In genomic region chr6:29637247-29637646, GRCh38 we compare ENCODE assay signal across 4 cellular contexts. TPM values are rescaled to one million over a fixed set of nuclear protein-coding genes. Genes with fewer than 3 reads are reported as not detected.
"Had no signal": no experiment of that assay in that cellular context is flagged by ENCODE, and none has a peak within 500 bp of the region (broad histone marks: within the 10 kb centered on the region; RNA-seq: fewer than 3 reads in every experiment).

No MANE protein-coding gene starts in this region.

- ATAC-seq: GM12878 had no signal

- DNase-seq: GDM1, GF-D8 had no signal

RNA-seq across cellular contexts. Expression of gene MOG, which starts 19.6 kb away (rescaled TPM):
- total RNA-seq: G401, GM12878 had no signal

RNA-seq across cellular contexts. Expression of gene ZFP57, which starts 43.7 kb away (rescaled TPM):
- total RNA-seq: G401, GM12878 had no signal

RNA-seq across cellular contexts. Expression of gene OR2H2, which starts 52.3 kb away (rescaled TPM):
- total RNA-seq: G401, GM12878 had no signal
